Comparison of ENCODE assay signal across 19 cellular contexts in the genomic region with DNA sequence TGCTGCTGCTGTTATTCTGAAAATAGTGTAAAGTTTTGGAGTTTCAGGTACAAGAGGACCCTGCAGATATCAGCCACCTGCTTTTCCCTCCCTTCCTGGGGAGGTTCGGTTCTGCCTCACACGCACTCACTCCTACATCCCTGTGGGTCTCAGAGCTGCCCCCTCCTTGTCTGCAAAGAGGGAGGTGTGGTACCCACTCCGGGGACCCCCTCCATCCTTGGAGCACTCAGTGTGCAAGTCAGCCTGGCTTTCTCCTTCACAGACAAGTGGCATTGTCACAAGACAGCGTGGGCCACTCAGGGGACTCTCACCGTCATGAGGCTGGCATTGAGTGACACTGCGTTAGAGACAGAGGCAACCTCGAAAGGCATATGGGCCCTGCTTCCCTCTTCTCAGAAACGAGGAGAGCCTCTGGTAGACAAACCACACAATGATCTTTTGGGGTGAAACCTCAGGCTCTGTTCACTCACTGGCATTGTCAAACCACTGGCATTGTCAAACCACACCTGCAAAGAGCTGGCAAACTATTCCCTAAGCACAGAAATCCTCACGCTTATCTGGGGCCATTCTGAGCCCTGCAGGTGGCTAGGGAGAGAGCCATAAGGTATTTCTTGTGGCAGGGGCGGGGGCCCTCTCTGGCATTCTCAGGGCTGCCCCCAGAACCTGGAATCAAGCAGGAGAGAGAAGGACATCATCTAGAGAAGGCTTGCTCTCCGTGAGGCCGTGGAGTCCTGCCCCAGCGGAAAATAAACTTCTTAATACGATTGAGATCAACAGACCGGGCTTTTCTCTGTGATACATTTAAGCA.
A peak's percentile ranks its signal among the peaks of the same experiment; 100 is the strongest.
DNase-seq lines count a peak whose midpoint lies in the region; ATAC-seq, FAIRE-seq and TF ChIP-seq lines count a peak whose summit lies in the region.
"Had no signal": no experiment of that assay in that cellular context is flagged by ENCODE, and none has a peak within 500 bp of the region (broad histone marks: within the 10 kb centered on the region; RNA-seq: fewer than 3 reads in every experiment).

No MANE protein-coding gene starts in this region.

- no peak for TF ChIP-seq CTCF in dorsolateral prefrontal cortex (IDR thresholded peaks at IDR 0.05 in 54 of 56, conservative IDR thresholded peaks at IDR 0.05 in 2 of 56; ENCODE audit: low read depth in 1 of 56, partially characterized antibody in 56 of 56)

- no peak overlapping the region for H2AFZ ChIP-seq in Karpas-422 (ENCODE audit: low read length)

- no peaks in the 10 kb centered on the region for H3K27me3 Mint-ChIP-seq in central memory CD8-positive, alpha-beta T cell

- no peak overlapping the region for H3K4me2 ChIP-seq in Karpas-422 (ENCODE audit: low read depth, low read length, poor library complexity, severe bottlenecking)

- peak; percentile 53 for DNase-seq in activated CD8-positive, alpha-beta memory T cell treated with anti-CD3 and anti-CD28 coated beads, Interleukin-2, amount 50 U/mL, for 48 hours
- DNase-seq in activated CD8-positive, alpha-beta memory T cell treated with anti-CD3 and anti-CD28 coated beads for 24 hours = no peak
- peak; percentile 43 for DNase-seq in Karpas-422
- no peak for DNase-seq in central memory CD8-positive, alpha-beta T cell (ENCODE audit: low spot score in 2 of 2)
- DNase-seq in retina = peak; percentile 39
- no peak for DNase-seq in dorsolateral prefrontal cortex
- no peak for DNase-seq in RCC 7860 (ENCODE audit: low spot score)
- DNase-seq: ACHN; activated gamma-delta T cell treated with Interleukin-2 at 50 U/mL for 16 hours; H7; heart left ventricle; NCI-H1436 treated with DMSO at 0.1 percent for 48 hours; NCI-H2171; NCI-H526 treated with DMSO at 0.1 percent for 48 hours; ovary; stimulated activated CD8-positive, alpha-beta memory T cell treated with anti-CD3 and anti-CD28 coated beads, Interleukin-4, amount 100 ng/mL, for 48 hours; SW 1271 had no signal

- no peak for FAIRE-seq in RCC 7860 (lab: Jason Lieb, UNC)

- H3K4me1 Mint-ChIP-seq in central memory CD8-positive, alpha-beta T cell = no peaks in the 10 kb centered on the region
- H3K4me1 Mint-ChIP-seq: CD14-positive monocyte had no signal

- H3K27ac ChIP-seq in Karpas-422 (ENCODE audit: low read length) = no peak overlapping the region
- H3K27ac ChIP-seq in dorsolateral prefrontal cortex = no peak overlapping the region
- H3K27ac ChIP-seq: heart left ventricle, ovary had no signal

- H3K4me3 Mint-ChIP-seq in central memory CD8-positive, alpha-beta T cell = no peak overlapping the region
- H3K4me3 Mint-ChIP-seq: CD14-positive monocyte had no signal

- no peaks in the 10 kb centered on the region for H3K79me2 ChIP-seq in Karpas-422 (ENCODE audit: low read length)

- no peak overlapping the region for H3K27ac Mint-ChIP-seq in central memory CD8-positive, alpha-beta T cell (ENCODE audit: low read depth)

- intact Hi-C loops in dorsolateral prefrontal cortex (cut with DNase I) = no loop called here

- H3K36me3 Mint-ChIP-seq in central memory CD8-positive, alpha-beta T cell (ENCODE audit: insufficient read depth) = peaks cover 4% of the 10 kb centered on the region
- H3K36me3 Mint-ChIP-seq: CD14-positive monocyte had no signal

- H3K36me3 ChIP-seq in Karpas-422 (ENCODE audit: insufficient read depth, low read length) = no peaks in the 10 kb centered on the region
- H3K36me3 ChIP-seq: heart left ventricle, ovary had no signal

- H3K9me3 ChIP-seq in Karpas-422 (ENCODE audit: low read length) = no peaks in the 10 kb centered on the region
- H3K9me3 ChIP-seq: heart left ventricle, ovary had no signal

- no peaks in the 10 kb centered on the region for H4K20me1 ChIP-seq in Karpas-422 (ENCODE audit: insufficient read depth, low read depth, low read length)

- peaks cover 10% of the 10 kb centered on the region for H3K9me3 Mint-ChIP-seq in central memory CD8-positive, alpha-beta T cell

- H3K4me3 ChIP-seq in Karpas-422 (ENCODE audit: low read length) (no peak overlapping the region), dorsolateral prefrontal cortex (no peak overlapping the region)
- H3K4me3 ChIP-seq: heart left ventricle, ovary had no signal

- peak; percentile 54 for ATAC-seq in central memory CD8-positive, alpha-beta T cell (replicated peaks; ENCODE audit: extremely low read depth, poor library complexity, severe bottlenecking)
- ATAC-seq in HG03135 (IDR thresholded peaks at IDR 0.05; ENCODE audit: unreplicated experiment) = no peak
- ATAC-seq: heart left ventricle had no signal

- no peaks in the 10 kb centered on the region for H3K27me3 ChIP-seq in Karpas-422 (ENCODE audit: low read length)
- H3K27me3 ChIP-seq in dorsolateral prefrontal cortex = peaks cover 0 to 27% (median 0%) of the 10 kb centered on the region in 45 donors
- H3K27me3 ChIP-seq: heart left ventricle, ovary had no signal

- H3K4me1 ChIP-seq in Karpas-422 (ENCODE audit: low read length) = no peaks in the 10 kb centered on the region
- H3K4me1 ChIP-seq: heart left ventricle had no signal

- no peak overlapping the region for H3K9ac ChIP-seq in Karpas-422 (ENCODE audit: low read length)

- no peaks in the 10 kb centered on the region for H3K9me2 ChIP-seq in Karpas-422 (replicated peaks; ENCODE audit: insufficient read depth, low read length)

Comparison
In these comparisons a context has a peak if more than half of its experiments do, and no peak if none do; other contexts are left out.
1. DNase-seq: peak in activated CD8-positive, alpha-beta memory T cell treated with anti-CD3 and anti-CD28 coated beads, Interleukin-2, amount 50 U/mL, for 48 hours (single experiment), Karpas-422 (single experiment) and retina (single experiment); none in activated CD8-positive, alpha-beta memory T cell treated with anti-CD3 and anti-CD28 coated beads for 24 hours (single experiment), central memory CD8-positive, alpha-beta T cell (0 of 2), dorsolateral prefrontal cortex (0 of 10) and RCC 7860 (single experiment).